Comparison of ENCODE assay signal across 1 cellular context in genomic region chr1:234851450-234852438, GRCh38.
TF ChIP-seq lines count a peak whose summit lies in the region.

No MANE protein-coding gene starts in this region.

TF ChIP-seq in K562, 482 proteins besides CTCF, POLR2A, EP300 and RAD21 (continued from another document and continues in another):
- TF ChIP-seq, protein P1, sequence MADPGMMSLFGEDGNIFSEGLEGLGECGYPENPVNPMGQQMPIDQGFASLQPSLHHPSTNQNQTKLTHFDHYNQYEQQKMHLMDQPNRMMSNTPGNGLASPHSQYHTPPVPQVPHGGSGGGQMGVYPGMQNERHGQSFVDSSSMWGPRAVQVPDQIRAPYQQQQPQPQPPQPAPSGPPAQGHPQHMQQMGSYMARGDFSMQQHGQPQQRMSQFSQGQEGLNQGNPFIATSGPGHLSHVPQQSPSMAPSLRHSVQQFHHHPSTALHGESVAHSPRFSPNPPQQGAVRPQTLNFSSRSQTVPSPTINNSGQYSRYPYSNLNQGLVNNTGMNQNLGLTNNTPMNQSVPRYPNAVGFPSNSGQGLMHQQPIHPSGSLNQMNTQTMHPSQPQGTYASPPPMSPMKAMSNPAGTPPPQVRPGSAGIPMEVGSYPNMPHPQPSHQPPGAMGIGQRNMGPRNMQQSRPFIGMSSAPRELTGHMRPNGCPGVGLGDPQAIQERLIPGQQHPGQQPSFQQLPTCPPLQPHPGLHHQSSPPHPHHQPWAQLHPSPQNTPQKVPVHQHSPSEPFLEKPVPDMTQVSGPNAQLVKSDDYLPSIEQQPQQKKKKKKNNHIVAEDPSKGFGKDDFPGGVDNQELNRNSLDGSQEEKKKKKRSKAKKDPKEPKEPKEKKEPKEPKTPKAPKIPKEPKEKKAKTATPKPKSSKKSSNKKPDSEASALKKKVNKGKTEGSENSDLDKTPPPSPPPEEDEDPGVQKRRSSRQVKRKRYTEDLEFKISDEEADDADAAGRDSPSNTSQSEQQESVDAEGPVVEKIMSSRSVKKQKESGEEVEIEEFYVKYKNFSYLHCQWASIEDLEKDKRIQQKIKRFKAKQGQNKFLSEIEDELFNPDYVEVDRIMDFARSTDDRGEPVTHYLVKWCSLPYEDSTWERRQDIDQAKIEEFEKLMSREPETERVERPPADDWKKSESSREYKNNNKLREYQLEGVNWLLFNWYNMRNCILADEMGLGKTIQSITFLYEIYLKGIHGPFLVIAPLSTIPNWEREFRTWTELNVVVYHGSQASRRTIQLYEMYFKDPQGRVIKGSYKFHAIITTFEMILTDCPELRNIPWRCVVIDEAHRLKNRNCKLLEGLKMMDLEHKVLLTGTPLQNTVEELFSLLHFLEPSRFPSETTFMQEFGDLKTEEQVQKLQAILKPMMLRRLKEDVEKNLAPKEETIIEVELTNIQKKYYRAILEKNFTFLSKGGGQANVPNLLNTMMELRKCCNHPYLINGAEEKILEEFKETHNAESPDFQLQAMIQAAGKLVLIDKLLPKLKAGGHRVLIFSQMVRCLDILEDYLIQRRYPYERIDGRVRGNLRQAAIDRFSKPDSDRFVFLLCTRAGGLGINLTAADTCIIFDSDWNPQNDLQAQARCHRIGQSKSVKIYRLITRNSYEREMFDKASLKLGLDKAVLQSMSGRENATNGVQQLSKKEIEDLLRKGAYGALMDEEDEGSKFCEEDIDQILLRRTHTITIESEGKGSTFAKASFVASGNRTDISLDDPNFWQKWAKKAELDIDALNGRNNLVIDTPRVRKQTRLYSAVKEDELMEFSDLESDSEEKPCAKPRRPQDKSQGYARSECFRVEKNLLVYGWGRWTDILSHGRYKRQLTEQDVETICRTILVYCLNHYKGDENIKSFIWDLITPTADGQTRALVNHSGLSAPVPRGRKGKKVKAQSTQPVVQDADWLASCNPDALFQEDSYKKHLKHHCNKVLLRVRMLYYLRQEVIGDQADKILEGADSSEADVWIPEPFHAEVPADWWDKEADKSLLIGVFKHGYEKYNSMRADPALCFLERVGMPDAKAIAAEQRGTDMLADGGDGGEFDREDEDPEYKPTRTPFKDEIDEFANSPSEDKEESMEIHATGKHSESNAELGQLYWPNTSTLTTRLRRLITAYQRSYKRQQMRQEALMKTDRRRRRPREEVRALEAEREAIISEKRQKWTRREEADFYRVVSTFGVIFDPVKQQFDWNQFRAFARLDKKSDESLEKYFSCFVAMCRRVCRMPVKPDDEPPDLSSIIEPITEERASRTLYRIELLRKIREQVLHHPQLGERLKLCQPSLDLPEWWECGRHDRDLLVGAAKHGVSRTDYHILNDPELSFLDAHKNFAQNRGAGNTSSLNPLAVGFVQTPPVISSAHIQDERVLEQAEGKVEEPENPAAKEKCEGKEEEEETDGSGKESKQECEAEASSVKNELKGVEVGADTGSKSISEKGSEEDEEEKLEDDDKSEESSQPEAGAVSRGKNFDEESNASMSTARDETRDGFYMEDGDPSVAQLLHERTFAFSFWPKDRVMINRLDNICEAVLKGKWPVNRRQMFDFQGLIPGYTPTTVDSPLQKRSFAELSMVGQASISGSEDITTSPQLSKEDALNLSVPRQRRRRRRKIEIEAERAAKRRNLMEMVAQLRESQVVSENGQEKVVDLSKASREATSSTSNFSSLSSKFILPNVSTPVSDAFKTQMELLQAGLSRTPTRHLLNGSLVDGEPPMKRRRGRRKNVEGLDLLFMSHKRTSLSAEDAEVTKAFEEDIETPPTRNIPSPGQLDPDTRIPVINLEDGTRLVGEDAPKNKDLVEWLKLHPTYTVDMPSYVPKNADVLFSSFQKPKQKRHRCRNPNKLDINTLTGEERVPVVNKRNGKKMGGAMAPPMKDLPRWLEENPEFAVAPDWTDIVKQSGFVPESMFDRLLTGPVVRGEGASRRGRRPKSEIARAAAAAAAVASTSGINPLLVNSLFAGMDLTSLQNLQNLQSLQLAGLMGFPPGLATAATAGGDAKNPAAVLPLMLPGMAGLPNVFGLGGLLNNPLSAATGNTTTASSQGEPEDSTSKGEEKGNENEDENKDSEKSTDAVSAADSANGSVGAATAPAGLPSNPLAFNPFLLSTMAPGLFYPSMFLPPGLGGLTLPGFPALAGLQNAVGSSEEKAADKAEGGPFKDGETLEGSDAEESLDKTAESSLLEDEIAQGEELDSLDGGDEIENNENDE (IDR thresholded peaks at IDR 0.05; ENCODE audit: low read depth, low read length), result no peak
- TF ChIP-seq CREB1 (IDR thresholded peaks at IDR 0.05), result no peak
- no peak for TF ChIP-seq CREB1 (CRISPR knock-in tag; IDR thresholded peaks at IDR 0.05)
- TF ChIP-seq, protein P2, sequence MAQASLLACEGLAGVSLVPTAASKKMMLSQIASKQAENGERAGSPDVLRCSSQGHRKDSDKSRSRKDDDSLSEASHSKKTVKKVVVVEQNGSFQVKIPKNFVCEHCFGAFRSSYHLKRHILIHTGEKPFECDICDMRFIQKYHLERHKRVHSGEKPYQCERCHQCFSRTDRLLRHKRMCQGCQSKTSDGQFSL (CRISPR knock-in tag; IDR thresholded peaks at IDR 0.05), result no peak
- TF ChIP-seq, protein P2 (tag; IDR thresholded peaks at IDR 0.05), result 0 out of 4 replicates have a peak, but pooled peaks of 1 of the 2 experiments have one; percentile 47
- peak; percentile 85 for TF ChIP-seq FOSL1 (tag; conservative IDR thresholded peaks at IDR 0.05)
- no peak for TF ChIP-seq KHSRP (IDR thresholded peaks at IDR 0.05)
- TF ChIP-seq MTF1 (CRISPR knock-in tag; IDR thresholded peaks at IDR 0.05; ENCODE audit: borderline replicate concordance), result no peak
- TF ChIP-seq CBX3 (IDR thresholded peaks at IDR 0.05; ENCODE audit: borderline replicate concordance in 1 of 2, low read length in 2 of 2), result no peak
- no peak for TF ChIP-seq BCL6 (CRISPR knock-in tag; IDR thresholded peaks at IDR 0.05)
- no peak for TF ChIP-seq CREBBP (IDR thresholded peaks at IDR 0.05; ENCODE audit: low read depth, low read length)
- no peak for TF ChIP-seq KLF13 (tag; IDR thresholded peaks at IDR 0.05; ENCODE audit: borderline replicate concordance, low read depth)
- TF ChIP-seq FOXJ3 (CRISPR knock-in tag; IDR thresholded peaks at IDR 0.05), result no peak
- TF ChIP-seq, protein P3, sequence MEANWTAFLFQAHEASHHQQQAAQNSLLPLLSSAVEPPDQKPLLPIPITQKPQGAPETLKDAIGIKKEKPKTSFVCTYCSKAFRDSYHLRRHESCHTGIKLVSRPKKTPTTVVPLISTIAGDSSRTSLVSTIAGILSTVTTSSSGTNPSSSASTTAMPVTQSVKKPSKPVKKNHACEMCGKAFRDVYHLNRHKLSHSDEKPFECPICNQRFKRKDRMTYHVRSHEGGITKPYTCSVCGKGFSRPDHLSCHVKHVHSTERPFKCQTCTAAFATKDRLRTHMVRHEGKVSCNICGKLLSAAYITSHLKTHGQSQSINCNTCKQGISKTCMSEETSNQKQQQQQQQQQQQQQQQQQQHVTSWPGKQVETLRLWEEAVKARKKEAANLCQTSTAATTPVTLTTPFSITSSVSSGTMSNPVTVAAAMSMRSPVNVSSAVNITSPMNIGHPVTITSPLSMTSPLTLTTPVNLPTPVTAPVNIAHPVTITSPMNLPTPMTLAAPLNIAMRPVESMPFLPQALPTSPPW (CRISPR knock-in tag; IDR thresholded peaks at IDR 0.05), result peak; percentile 33; the same call in 1 of the 2 replicates
- no peak for TF ChIP-seq MAFF (IDR thresholded peaks at IDR 0.05; ENCODE audit: low read length)
- TF ChIP-seq CBX2 (IDR thresholded peaks at IDR 0.05; ENCODE audit: insufficient read depth, low read length, poor library complexity, severe bottlenecking), result no peak
- TF ChIP-seq NKRF (IDR thresholded peaks at IDR 0.05; ENCODE audit: borderline replicate concordance), result no peak
- 0 out of 2 replicates have a peak, but pooled peaks have one; percentile 54 for TF ChIP-seq ZNF589 (CRISPR knock-in tag; IDR thresholded peaks at IDR 0.05; ENCODE audit: low read depth)
- no peak for TF ChIP-seq FOXA3 (CRISPR knock-in tag; conservative IDR thresholded peaks at IDR 0.05 in 1 of 2, IDR thresholded peaks at IDR 0.05 in 1 of 2)
- 0 out of 4 replicates have a peak, but pooled peaks of 1 of the 2 experiments have one; percentile 19 for TF ChIP-seq ZMIZ1 (IDR thresholded peaks at IDR 0.05; ENCODE audit: low read depth in 2 of 2, low read length in 2 of 2)
- TF ChIP-seq NBN (IDR thresholded peaks at IDR 0.05; ENCODE audit: low read depth), result peak; percentile 36; the same call in 1 of the 2 replicates
- no peak for TF ChIP-seq CUX1 (CRISPR knock-in tag; IDR thresholded peaks at IDR 0.05)
- TF ChIP-seq TAL1 (IDR thresholded peaks at IDR 0.05), result no peak
- no peak for TF ChIP-seq ZNF764 (CRISPR knock-in tag; IDR thresholded peaks at IDR 0.05; ENCODE audit: low read depth)
- peak; percentile 71; the same call in 1 of the 2 replicates for TF ChIP-seq MYC (IDR thresholded peaks at IDR 0.05; ENCODE audit: low read depth, low read length)
- no peak for TF ChIP-seq MYC (CRISPR knock-in tag; IDR thresholded peaks at IDR 0.05; ENCODE audit: borderline replicate concordance, low read depth)
- TF ChIP-seq, protein P4, sequence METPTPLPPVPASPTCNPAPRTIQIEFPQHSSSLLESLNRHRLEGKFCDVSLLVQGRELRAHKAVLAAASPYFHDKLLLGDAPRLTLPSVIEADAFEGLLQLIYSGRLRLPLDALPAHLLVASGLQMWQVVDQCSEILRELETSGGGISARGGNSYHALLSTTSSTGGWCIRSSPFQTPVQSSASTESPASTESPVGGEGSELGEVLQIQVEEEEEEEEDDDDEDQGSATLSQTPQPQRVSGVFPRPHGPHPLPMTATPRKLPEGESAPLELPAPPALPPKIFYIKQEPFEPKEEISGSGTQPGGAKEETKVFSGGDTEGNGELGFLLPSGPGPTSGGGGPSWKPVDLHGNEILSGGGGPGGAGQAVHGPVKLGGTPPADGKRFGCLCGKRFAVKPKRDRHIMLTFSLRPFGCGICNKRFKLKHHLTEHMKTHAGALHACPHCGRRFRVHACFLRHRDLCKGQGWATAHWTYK (CRISPR knock-in tag; IDR thresholded peaks at IDR 0.05), result no peak
- TF ChIP-seq ETV1 (tag; conservative IDR thresholded peaks at IDR 0.05; ENCODE audit: low read depth), result peak; percentile 64
- TF ChIP-seq ZNF696 (CRISPR knock-in tag; conservative IDR thresholded peaks at IDR 0.05), result no peak
- TF ChIP-seq ZNF830 (CRISPR knock-in tag; IDR thresholded peaks at IDR 0.05), result no peak
